ENCODE assay signal across 27 cellular contexts in the genomic region with DNA sequence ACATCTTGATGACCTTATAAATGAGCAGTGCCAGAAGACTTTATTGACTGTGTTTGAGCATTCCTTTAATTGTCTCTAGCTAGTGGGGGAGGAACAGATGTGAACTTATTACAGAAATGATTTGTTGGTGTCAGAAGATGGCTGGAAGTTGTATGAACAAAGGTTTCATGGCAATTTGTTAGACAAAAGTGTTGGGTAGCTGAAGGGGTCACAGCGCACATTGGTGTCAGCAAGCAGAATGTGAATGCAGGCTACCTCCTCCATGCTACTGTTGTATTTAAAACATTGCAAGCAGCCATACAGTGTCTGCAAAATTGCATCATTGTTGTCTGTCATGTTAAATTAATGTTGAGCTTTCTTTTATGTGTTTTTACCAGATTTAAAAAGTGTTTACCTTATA. TPM values are rescaled to one million over a fixed set of nuclear protein-coding genes. Genes with fewer than 3 reads are reported as not detected.
DNase-seq lines count a peak whose midpoint lies in the region; ATAC-seq, FAIRE-seq and TF ChIP-seq lines count a peak whose summit lies in the region.
"Had no signal": no experiment of that assay in that cellular context is flagged by ENCODE, and none has a peak within 500 bp of the region (broad histone marks: within the 10 kb centered on the region; RNA-seq: fewer than 3 reads in every experiment).

No MANE protein-coding gene starts in this region.

- H2BK120ac ChIP-seq in IMR-90 (ENCODE audit: low read depth, low read length) (peak overlapping the region; percentile 9; the same call in 1 of the 2 replicates), H1 (replicated peaks; ENCODE audit: low read depth, low read length) (no peak overlapping the region)

- intact Hi-C loops in IMR-90 (cut with micrococcal nuclease), result no loop called here
- intact Hi-C loops in tibial artery (cut with DNase I; ENCODE audit: low total_unique reads), result no loop called here

- 0 out of 2 replicates have a peak overlapping the region, but pooled peaks have one; percentile 3 for H3K27ac Mint-ChIP-seq in GM23338
- H3K27ac Mint-ChIP-seq: CD4-positive, alpha-beta T cell had no signal

- H3K4ac ChIP-seq in IMR-90 (ENCODE audit: low read depth, low read length) (peak overlapping the region; percentile 39; the same call in 1 of the 2 replicates), H1 (replicated peaks; ENCODE audit: insufficient read length, low read depth, low read length) (no peak overlapping the region)

- no peaks in the 10 kb centered on the region for H3K9me2 ChIP-seq in GM23338 (ENCODE audit: insufficient read depth)

- TF ChIP-seq CTCF in GM23338 (conservative IDR thresholded peaks at IDR 0.05; ENCODE audit: low read depth in 2 of 2) (no peak), IMR-90 (conservative IDR thresholded peaks at IDR 0.05; ENCODE audit: low read depth, low read length) (no peak), H1 (IDR thresholded peaks at IDR 0.05; ENCODE audit: control extremely low read depth in 1 of 3, insufficient read depth in 1 of 3, low read depth in 1 of 3, low read length in 3 of 3) (no peak), tibial artery (IDR thresholded peaks at IDR 0.05) (no peak)

- H3F3A ChIP-seq in GM23338 (replicated peaks; ENCODE audit: low read depth), result 0 out of 2 replicates have a peak, but pooled peaks cover 3% of the 10 kb centered on the region

- H3K4me1 ChIP-seq in GM23338 (ENCODE audit: insufficient read depth) (peaks cover 18% of the 10 kb centered on the region), IMR-90 (ENCODE audit: control insufficient read depth, insufficient read depth, low read length) (peaks cover 27% of the 10 kb centered on the region), H1 (replicated peaks in 1 of 4; ENCODE audit: control insufficient read depth in 3 of 4, insufficient read depth in 4 of 4, low read length in 3 of 4) (peaks cover 3 to 16% (median 7%) of the 10 kb centered on the region in 4 experiments; a peak in 6 of 7 replicates), tibial artery (peaks cover 0 to 94% (median 48%) of the 10 kb centered on the region in 4 donors)

- H3K79me2 ChIP-seq in GM23338 (replicated peaks; ENCODE audit: insufficient read depth), result peaks cover 85% of the 10 kb centered on the region
- peaks cover 0 to 74% of the 10 kb centered on the region in 2 experiments for H3K79me2 ChIP-seq in H1 (ENCODE audit: control insufficient read depth in 1 of 2, insufficient read depth in 2 of 2, low read length in 2 of 2)

- H3K23ac ChIP-seq in IMR-90 (ENCODE audit: low read depth, low read length), result no peak overlapping the region
- no peak overlapping the region for H3K23ac ChIP-seq in H1 (ENCODE audit: insufficient read length)

- CTCF ChIA-PET in IMR-90 (lab: Yijun Ruan, JAX), result no interaction called here
- CTCF ChIA-PET in H1 (lab: Charles Lee; ENCODE audit: partially characterized antibody), result interaction anchor here (1.0 to 2.3 kb wide), 2 partner anchors 10 to 154 kb away, joined by 4 to 5 read pairs; no protein-coding TSS in a partner anchor

- no peaks in the 10 kb centered on the region for H3K9me3 ChIP-seq in IMR-90 (ENCODE audit: control insufficient read depth, insufficient read depth, low read length)
- H3K9me3 ChIP-seq in H1 (ENCODE audit: insufficient read depth in 2 of 2, low read depth in 1 of 2, low read length in 1 of 2), result no peaks in the 10 kb centered on the region
- no peaks in the 10 kb centered on the region for H3K9me3 ChIP-seq in tibial artery
- H3K9me3 ChIP-seq: A549; BLaER1 treated with 17β-estradiol and CSF1 and Interleukin-3, amounts not matched to agents 10 nM and 100 nM; MG63; SJCRH30 had no signal

- DNase-seq in GM23338 (ENCODE audit: low spot score), result no peak
- DNase-seq in IMR-90, result no peak
- DNase-seq in H1 (ENCODE audit: low read depth in 1 of 2, low spot score in 2 of 2), result no peak
- no peak for DNase-seq in tibial artery
- no peak for DNase-seq in NCI-H526 (lab: John Stamatoyannopoulos, UW)
- no peak for DNase-seq in ecto neural progenitor cell (ENCODE audit: low spot score)
- DNase-seq in NCI-H774 (lab: John Stamatoyannopoulos, UW), result no peak
- DNase-seq: AML-193; CD4-positive, alpha-beta T cell; COR-L47; EL; GDM1; KBM-7; MG63; NCI-H1105 treated with DMSO at 0.1 percent for 48 hours; NCI-H2029; NCI-H345; NCI-H510A treated with DMSO at 0.1 percent for 48 hours; NCI-H82; NK-92 treated with Interleukin-12 subunit alpha and Interleukin-12 subunit beta, amount 100 ng/mL, for 24 hours; PC-9; SJCRH30 had no signal

- H3K4me1 Mint-ChIP-seq in GM23338, result peaks cover 45% of the 10 kb centered on the region

- H2AK5ac ChIP-seq in IMR-90 (ENCODE audit: low read depth, low read length), result peak overlapping the region; percentile 78; the same call in 1 of the 2 replicates
- 0 out of 2 replicates have a peak overlapping the region, but pooled peaks have one; percentile 3 for H2AK5ac ChIP-seq in H1 (ENCODE audit: low read depth, low read length)

- H3K9me1 ChIP-seq in IMR-90 (ENCODE audit: insufficient read depth, low read length), result peaks cover 9% of the 10 kb centered on the region

- FAIRE-seq in H1 (lab: Jason Lieb, UNC), result no peak
- FAIRE-seq: A549, GM12878 had no signal

- no peak overlapping the region for H2BK12ac ChIP-seq in H1 (ENCODE audit: low read depth, low read length)

- peaks cover 41% of the 10 kb centered on the region for H4K20me1 ChIP-seq in GM23338 (replicated peaks; ENCODE audit: insufficient read depth)
- peaks cover 17% of the 10 kb centered on the region; the same call in 1 of the 2 replicates for H4K20me1 ChIP-seq in IMR-90 (ENCODE audit: insufficient read depth, low read length)
- peaks cover 5 to 9% of the 10 kb centered on the region in 2 experiments for H4K20me1 ChIP-seq in H1 (replicated peaks in 1 of 2; ENCODE audit: control insufficient read depth in 1 of 2, insufficient read depth in 2 of 2, low read length in 2 of 2)

- TF ChIP-seq RAD21 in IMR-90 (IDR thresholded peaks at IDR 0.05; ENCODE audit: low read length) (no peak), H1 (IDR thresholded peaks at IDR 0.05 in 1 of 2, conservative IDR thresholded peaks at IDR 0.05 in 1 of 2; ENCODE audit: low read depth in 2 of 2, low read length in 2 of 2) (no peak)

- no peak for TF ChIP-seq EP300 in H1 (IDR thresholded peaks at IDR 0.05; ENCODE audit: borderline replicate concordance in 1 of 2, low read depth in 2 of 2, low read length in 2 of 2)

- POLR2A ChIA-PET in IMR-90 (lab: Charles Lee; ENCODE audit: unreplicated experiment) (no interaction called here), H1 (lab: Charles Lee; ENCODE audit: partially characterized antibody) (no interaction called here)

- in situ Hi-C loops in IMR-90 (cut with MboI; ENCODE audit: low sequenced_read_pairs), result no loop called here

- peaks cover 34 to 61% of the 10 kb centered on the region in 2 experiments for H3K79me1 ChIP-seq in IMR-90 (ENCODE audit: low read depth in 1 of 2, low read length in 2 of 2)
- H3K79me1 ChIP-seq in H1 (ENCODE audit: low read depth, low read length), result peaks cover 13% of the 10 kb centered on the region

- no peaks in the 10 kb centered on the region for H3K9me3 Mint-ChIP-seq in GM23338
- H3K9me3 Mint-ChIP-seq: CD4-positive, alpha-beta T cell had no signal

- H3K23me2 ChIP-seq in H1 (ENCODE audit: low read depth, low read length), result peaks cover 4% of the 10 kb centered on the region

- H3K4me3 Mint-ChIP-seq in GM23338, result no peak overlapping the region
- H3K4me3 Mint-ChIP-seq: CD4-positive, alpha-beta T cell had no signal

- no CpG with 5 or more reads among the region's 1 CpG for WGBS in IMR-90 (ENCODE audit: extremely low coverage in 2 of 2, insufficient read length in 1 of 2), 2 experiments
- WGBS in H1 (ENCODE audit: extremely low coverage in 1 of 2, insufficient coverage in 1 of 2, insufficient read length in 1 of 2, insufficient replicate concordance in 2 of 2, low coverage in 1 of 2, low lambda C conversion rate in 2 of 2, missing lambda C conversion rate in 1 of 2), 2 experiments, result 84% methylated on average over 1 of the region's 1 CpG; no CpG with 5 or more reads in 1 of the 2 experiments

- H3K36me3 Mint-ChIP-seq in GM23338 (ENCODE audit: low read depth), result no peaks in the 10 kb centered on the region

- H2BK15ac ChIP-seq in IMR-90 (ENCODE audit: low read depth, low read length) (no peak overlapping the region; the same call in 2 of the 3 replicates), H1 (ENCODE audit: low read length) (no peak overlapping the region)

- no peak overlapping the region; a peak in 1 of 4 replicates for H4K8ac ChIP-seq in IMR-90 (ENCODE audit: low read depth in 2 of 2, low read length in 2 of 2)
- no peak overlapping the region for H4K8ac ChIP-seq in H1 (ENCODE audit: extremely low read depth, insufficient read depth, low read length)

- ATAC-seq in GM23338, result no peak
- no peak for ATAC-seq in IMR-90 (ENCODE audit: low read depth)
- ATAC-seq: A549, GM12878, Right ventricle myocardium inferior, SK-N-SH treated with all-trans-retinoic acid at 6 μM for 48 hours had no signal

- H3K18ac ChIP-seq in IMR-90 (ENCODE audit: low read depth, low read length), result peak overlapping the region; percentile 22; the same call in 1 of the 2 replicates
- no peak overlapping the region for H3K18ac ChIP-seq in H1 (ENCODE audit: extremely low read depth, low read length)

- H2BK20ac ChIP-seq in IMR-90 (ENCODE audit: low read depth, low read length) (no peak overlapping the region), H1 (ENCODE audit: low read length) (no peak overlapping the region)

- H2BK5ac ChIP-seq in IMR-90 (ENCODE audit: low read depth, low read length, poor library complexity, severe bottlenecking) (no peak overlapping the region), H1 (ENCODE audit: low read depth, low read length) (no peak overlapping the region)

- no peaks in the 10 kb centered on the region for H3K36me3 ChIP-seq in GM23338 (ENCODE audit: insufficient read depth)
- H3K36me3 ChIP-seq in IMR-90 (ENCODE audit: control insufficient read depth, insufficient read depth, low read length), result no peaks in the 10 kb centered on the region
- no peaks in the 10 kb centered on the region for H3K36me3 ChIP-seq in H1 (ENCODE audit: control insufficient read depth in 2 of 4, insufficient read depth in 4 of 4, low read length in 3 of 4)
- no peaks in the 10 kb centered on the region for H3K36me3 ChIP-seq in tibial artery
- H3K36me3 ChIP-seq: MG63, SJCRH30 had no signal

- no peak overlapping the region for H3K56ac ChIP-seq in IMR-90 (ENCODE audit: extremely low read depth, insufficient read depth, low read length)
- H3K56ac ChIP-seq in H1 (replicated peaks; ENCODE audit: insufficient read length, low read depth, low read length), result no peak overlapping the region

- H3K4me3 ChIP-seq in GM23338, result no peak overlapping the region
- no peak overlapping the region for H3K4me3 ChIP-seq in IMR-90 (ENCODE audit: insufficient read depth, low read depth, low read length)
- no peak overlapping the region for H3K4me3 ChIP-seq in H1 (ENCODE audit: extremely low read depth in 1 of 4, insufficient read depth in 2 of 4, low read depth in 3 of 4, low read length in 4 of 4)
- H3K4me3 ChIP-seq in tibial artery, result no peak overlapping the region
- H3K4me3 ChIP-seq: A549; BLaER1 treated with 17β-estradiol and CSF1 and Interleukin-3, amounts not matched to agents 10 nM and 100 nM; GM12878; MG63; PC-9; SJCRH30 had no signal

- no peak overlapping the region for H2AK9ac ChIP-seq in IMR-90 (replicated peaks; ENCODE audit: low read depth, low read length, poor library complexity)

- H4K91ac ChIP-seq in IMR-90 (ENCODE audit: insufficient read depth, low read depth, low read length) (no peak overlapping the region), H1 (replicated peaks; ENCODE audit: insufficient read length, low read length) (no peak overlapping the region)

- no peak overlapping the region for H3K27ac ChIP-seq in GM23338 (ENCODE audit: low read depth)
- H3K27ac ChIP-seq in IMR-90 (ENCODE audit: insufficient read depth, low read length), result no peak overlapping the region
- no peak overlapping the region for H3K27ac ChIP-seq in H1 (ENCODE audit: low read depth, low read length)
- peak overlapping the region; percentile 62 to 72 for H3K27ac ChIP-seq in tibial artery
- H3K27ac ChIP-seq: A549; BLaER1 treated with 17β-estradiol and CSF1 and Interleukin-3, amounts not matched to agents 10 nM and 100 nM; PC-9; SJCRH30 had no signal

- H4K5ac ChIP-seq in IMR-90 (ENCODE audit: low read depth, low read length) (no peak overlapping the region), H1 (ENCODE audit: insufficient read length, low read depth, low read length) (no peak overlapping the region)

- dilution Hi-C loops in IMR-90 (cut with HindIII; ENCODE audit: low sequenced_read_pairs, unreplicated experiment), result no loop called here

- TF ChIP-seq POLR2A in IMR-90 (IDR thresholded peaks at IDR 0.05; ENCODE audit: low read depth, low read length) (no peak), H1 (IDR thresholded peaks at IDR 0.05; ENCODE audit: control extremely low read depth in 1 of 2, low read depth in 2 of 2, low read length in 2 of 2) (no peak)

- H3K14ac ChIP-seq in IMR-90 (replicated peaks; ENCODE audit: low read depth, low read length) (no peak overlapping the region; the same call in 1 of the 2 replicates), H1 (ENCODE audit: insufficient read length) (no peak overlapping the region)

- no TSS peak for BruUV-seq in IMR-90 (replicated peaks; lab: Mats Ljungman, UMichigan)

- H3K9ac ChIP-seq in IMR-90 (ENCODE audit: low read depth, low read length), result no peak overlapping the region
- no peak overlapping the region for H3K9ac ChIP-seq in H1 (replicated peaks in 1 of 4; ENCODE audit: extremely low read depth in 1 of 4, low read depth in 3 of 4, low read length in 3 of 4)
- H3K9ac ChIP-seq: BLaER1 treated with 17β-estradiol and CSF1 and Interleukin-3, amounts not matched to agents 10 nM and 100 nM had no signal

- H3K27me3 ChIP-seq in GM23338 (ENCODE audit: insufficient read depth) (peaks cover 16% of the 10 kb centered on the region), IMR-90 (ENCODE audit: control insufficient read depth, insufficient read depth, low read length) (no peaks in the 10 kb centered on the region), H1 (replicated peaks in 1 of 4; ENCODE audit: control insufficient read depth in 3 of 4, extremely low read depth in 1 of 4, insufficient read depth in 3 of 4, low read length in 3 of 4) (peaks cover 0 to 5% (median 2%) of the 10 kb centered on the region in 4 experiments; a peak in 3 of 7 replicates), tibial artery (no peaks in the 10 kb centered on the region)
- H3K27me3 ChIP-seq: MG63, SJCRH30 had no signal

- peaks cover 10% of the 10 kb centered on the region for H3K27me3 Mint-ChIP-seq in GM23338 (ENCODE audit: insufficient read depth, low read depth, poor library complexity)
- H3K27me3 Mint-ChIP-seq: CD4-positive, alpha-beta T cell had no signal

- no peak overlapping the region for H2AFZ ChIP-seq in GM23338
- H2AFZ ChIP-seq in IMR-90 (replicated peaks; ENCODE audit: low read length, poor library complexity), result no peak overlapping the region
- no peak overlapping the region for H2AFZ ChIP-seq in H1 (ENCODE audit: low read length)
- H2AFZ ChIP-seq: PC-9 had no signal

- no peak overlapping the region for H3K4me2 ChIP-seq in GM23338
- no peak overlapping the region for H3K4me2 ChIP-seq in IMR-90 (ENCODE audit: low read depth, low read length)
- H3K4me2 ChIP-seq in H1 (ENCODE audit: insufficient read depth in 1 of 2, low read depth in 2 of 2, low read length in 2 of 2), result no peak overlapping the region
- H3K4me2 ChIP-seq: A549; BLaER1 treated with 17β-estradiol and CSF1 and Interleukin-3, amounts not matched to agents 10 nM and 100 nM; PC-9 had no signal

RNA-seq across cellular contexts. Expression of gene LRRC1, which starts 6.2 kb away (rescaled TPM):
- 16.6 and 18.6 TPM in 2 replicates for total RNA-seq in GM23338 (2014; rRNA removed; shearing (Covaris generic))
- 11.3 TPM in 2 replicates for polyA plus RNA-seq in GM23338 (2016; fragmentation: Nextera tagmentation; extraction: Ambion mirVana)
- total RNA-seq in IMR-90 (2012; rRNA removed), result 6.1 and 6.7 TPM in 2 replicates
- 4.3 and 5.1 TPM in 2 replicates for polyA plus RNA-seq in IMR-90 (2012; rRNA removed)
- 3.1 and 3.6 TPM in 2 replicates for polyA plus RNA-seq in IMR-90 (2012; cell fraction: cytosol; rRNA removed)
- polyA plus RNA-seq in IMR-90 (2012; cell fraction: nucleus; rRNA removed; ENCODE audit: low replicate concordance), result 5.1 and 13.1 TPM in 2 replicates
- 15.9 and 16.2 TPM in 2 replicates for total RNA-seq in H1 (2021; fragmentation: NEBNext Ultra II Directional; extraction: Animal tissue kit (Norgen Biotek cat#: 25700))
- polyA plus RNA-seq in H1 (2011; rRNA removed), result 6.7 and 7.1 TPM in 2 replicates
- 9.2 TPM for polyA plus RNA-seq in H1 (2011; cell fraction: cytosol; rRNA removed)
- 11.4 TPM for polyA plus RNA-seq in H1 (2011; cell fraction: nucleus; rRNA removed)
- 8.2 to 9.5 TPM (median 8.7 TPM) in 4 replicates for polyA plus RNA-seq in H1 (2012, experiment 1 of 2)
- 3.0 TPM for polyA plus RNA-seq in H1 (2012, experiment 2 of 2)
- polyA plus RNA-seq in H1 (2013, experiment 1 of 2), result 10.0 TPM
- polyA plus RNA-seq in H1 (2013, experiment 2 of 2), result 10.5 TPM
- 9.9 and 10.3 TPM in 2 replicates for polyA minus RNA-seq in H1 (2011; rRNA and poly(A)+ RNA removed)
- polyA minus RNA-seq in H1 (2011; cell fraction: cytosol; rRNA and poly(A)+ RNA removed), result 6.2 TPM
- 14.3 TPM for polyA minus RNA-seq in H1 (2011; cell fraction: nucleus; rRNA and poly(A)+ RNA removed)

Comparison
In these comparisons a context has a peak if more than half of its experiments do, and no peak if none do; other contexts are left out.
1. H3K27ac ChIP-seq: peak in tibial artery (2 of 2); none in GM23338 (single experiment), IMR-90 (single experiment) and H1 (single experiment).